Comparison of ENCODE assay signal across 1 cellular context in genomic region chr14:91927216-91927615, GRCh38.
TF ChIP-seq lines count a peak whose summit lies in the region.

No MANE protein-coding gene starts in this region.

TF ChIP-seq in IMR-90, 13 proteins besides CTCF, POLR2A, EP300 and RAD21 (continued from another document):
- TF ChIP-seq USF2 (IDR thresholded peaks at IDR 0.05; ENCODE audit: low read depth, low read length): no peak
- no peak for TF ChIP-seq MAFK (IDR thresholded peaks at IDR 0.05; ENCODE audit: low read depth, low read length)
- TF ChIP-seq RFX5 (IDR thresholded peaks at IDR 0.05; ENCODE audit: low read depth, low read length): no peak
- TF ChIP-seq CEBPB (IDR thresholded peaks at IDR 0.05; ENCODE audit: low read depth, low read length): no peak
